ENCODE assay signal across 8 cellular contexts in the genomic region with DNA sequence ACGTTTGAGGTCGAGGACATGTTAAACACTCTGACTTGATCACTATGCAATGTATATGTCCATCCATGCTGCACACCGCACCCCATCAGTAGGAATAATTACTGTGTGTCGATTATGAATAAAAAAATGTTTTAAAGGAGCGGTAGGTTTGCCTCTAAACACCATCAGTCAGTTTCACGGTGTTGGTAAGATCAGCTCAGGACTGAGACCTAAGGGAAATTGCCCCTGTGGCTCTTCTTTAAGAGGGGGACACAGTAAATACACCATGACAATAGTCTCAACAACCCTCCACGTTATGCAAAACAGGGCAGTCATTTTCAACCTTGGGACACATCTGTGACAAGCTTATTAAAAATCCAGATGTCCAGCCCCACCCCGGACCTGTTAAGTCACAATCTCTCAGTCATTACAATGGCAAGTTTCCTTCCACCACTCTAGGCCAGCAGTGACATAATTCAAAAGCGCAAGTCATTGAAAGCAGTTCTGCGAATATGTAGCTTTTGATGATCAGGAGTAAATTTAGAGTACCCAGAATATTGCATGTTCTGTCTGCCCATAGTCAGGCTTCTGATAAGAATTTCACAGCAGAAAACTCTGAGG. TPM values are rescaled to one million over a fixed set of nuclear protein-coding genes. Genes with fewer than 3 reads are reported as not detected.
DNase-seq lines count a peak whose midpoint lies in the region; ATAC-seq and TF ChIP-seq lines count a peak whose summit lies in the region.

No MANE protein-coding gene starts in this region.

- H3K9me3 Mint-ChIP-seq in central memory CD8-positive, alpha-beta T cell = no peaks in the 10 kb centered on the region

- no peak for DNase-seq in central memory CD8-positive, alpha-beta T cell (ENCODE audit: low spot score in 2 of 2)
- no peak for DNase-seq in NCI-H1694 (lab: John Stamatoyannopoulos, UW)
- no peak for DNase-seq in MV-4-11 (lab: John Stamatoyannopoulos, UW)
- no peak for DNase-seq in cerebellar cortex (ENCODE audit: low spot score)

- H3K36me3 ChIP-seq in KOPT-K1 (ENCODE audit: insufficient read depth, low read length) = peaks cover 33% of the 10 kb centered on the region
- peaks cover 42% of the 10 kb centered on the region for H3K36me3 ChIP-seq in mesodermal cell (ENCODE audit: control insufficient read depth, insufficient read depth, low read length)

- no peaks in the 10 kb centered on the region for H3K27me3 Mint-ChIP-seq in central memory CD8-positive, alpha-beta T cell

- H3K4me3 ChIP-seq in mesodermal cell (ENCODE audit: extremely low read depth, insufficient read depth, low read length, poor library complexity, severe bottlenecking) = peak overlapping the region; percentile 74

- H3K4me1 ChIP-seq in mesodermal cell (ENCODE audit: control insufficient read depth, insufficient read depth, low read length, poor library complexity, severe bottlenecking) = peaks cover 28% of the 10 kb centered on the region

- peak overlapping the region; percentile 77 for H3K4me3 Mint-ChIP-seq in central memory CD8-positive, alpha-beta T cell

- H3K4me1 Mint-ChIP-seq in central memory CD8-positive, alpha-beta T cell = peaks cover 30% of the 10 kb centered on the region

- ATAC-seq in central memory CD8-positive, alpha-beta T cell (replicated peaks; ENCODE audit: extremely low read depth, poor library complexity, severe bottlenecking) = no peak
- ATAC-seq in GM21367 (IDR thresholded peaks at IDR 0.05; ENCODE audit: unreplicated experiment) = no peak

- H3K27ac ChIP-seq in C4-2B (peak overlapping the region; percentile 86), KOPT-K1 (ENCODE audit: low read depth, low read length, poor library complexity, severe bottlenecking) (peak overlapping the region; percentile 59), mesodermal cell (ENCODE audit: low read depth, low read length, severe bottlenecking) (no peak overlapping the region)

- 15 to 48% methylated on average over 3 to 6 of the region's 10 CpGs for WGBS in mesodermal cell (ENCODE audit: insufficient coverage in 2 of 2), 2 experiments

- TF ChIP-seq CTCF in C4-2B (conservative IDR thresholded peaks at IDR 0.05) = no peak

- peak overlapping the region; percentile 74 for H3K27ac Mint-ChIP-seq in central memory CD8-positive, alpha-beta T cell (ENCODE audit: low read depth)

- peaks cover 3% of the 10 kb centered on the region for H3K36me3 Mint-ChIP-seq in central memory CD8-positive, alpha-beta T cell (ENCODE audit: insufficient read depth)

- H3K9me3 ChIP-seq in KOPT-K1 (ENCODE audit: insufficient read depth, low read length, poor library complexity, severe bottlenecking) = no peaks in the 10 kb centered on the region
- peaks cover 7% of the 10 kb centered on the region for H3K9me3 ChIP-seq in mesodermal cell (ENCODE audit: control insufficient read depth, low read length)

RNA-seq across cellular contexts. Expression of gene ATMIN, which starts 1.2 kb away (rescaled TPM):
- 41.7 TPM for polyA plus RNA-seq in mesodermal cell (2013, experiment 1 of 2)
- polyA plus RNA-seq in mesodermal cell (2013, experiment 2 of 2) = 38.2 TPM

RNA-seq across cellular contexts. Expression of gene CENPN, which starts 29.8 kb away (rescaled TPM):
- polyA plus RNA-seq in mesodermal cell (2013, experiment 1 of 2) = 37.0 TPM
- 43.5 TPM for polyA plus RNA-seq in mesodermal cell (2013, experiment 2 of 2)

RNA-seq across cellular contexts. Expression of gene CMC2, which starts 30.2 kb away (rescaled TPM):
- 131 TPM for polyA plus RNA-seq in mesodermal cell (2013, experiment 1 of 2)
- 112 TPM for polyA plus RNA-seq in mesodermal cell (2013, experiment 2 of 2)

RNA-seq across cellular contexts. Expression of gene C16orf46, which starts 40.2 kb away (rescaled TPM):
- polyA plus RNA-seq in mesodermal cell (2013, experiment 1 of 2) = 0.88 TPM
- polyA plus RNA-seq in mesodermal cell (2013, experiment 2 of 2) = 0.40 TPM

RNA-seq across cellular contexts. Expression of gene GCSH, which starts 59.3 kb away (rescaled TPM):
- 61.5 TPM for polyA plus RNA-seq in mesodermal cell (2013, experiment 1 of 2)
- 83.7 TPM for polyA plus RNA-seq in mesodermal cell (2013, experiment 2 of 2)
